17 cellular contexts compared by ENCODE assay signal in genomic region chr12:78121969-78122610, GRCh38.
A peak's percentile ranks its signal among the peaks of the same experiment; 100 is the strongest.
DNase-seq lines count a peak whose midpoint lies in the region; TF ChIP-seq lines count a peak whose summit lies in the region.
"Had no signal": no experiment of that assay in that cellular context is flagged by ENCODE, and none has a peak within 500 bp of the region (broad histone marks: within the 10 kb centered on the region; RNA-seq: fewer than 3 reads in every experiment).

No MANE protein-coding gene starts in this region.

- H2AFZ ChIP-seq in mesenchymal stem cell (ENCODE audit: low read depth, low read length) = no peak overlapping the region

- H3K9me3 ChIP-seq in mesenchymal stem cell (ENCODE audit: control insufficient read depth, low read length) = no peaks in the 10 kb centered on the region
- H3K9me3 ChIP-seq in Peyer's patch = no peaks in the 10 kb centered on the region

- H2BK120ac ChIP-seq in mesenchymal stem cell (ENCODE audit: low read depth, low read length) = no peak overlapping the region

- peaks cover 11% of the 10 kb centered on the region for H3K79me1 ChIP-seq in mesenchymal stem cell (replicated peaks; ENCODE audit: low read length, poor library complexity, severe bottlenecking)

- intact Hi-C loops in activated T-helper 1 cell treated with anti-CD3 and anti-CD28 coated beads, Interleukin-12 subunit alpha, Interleukin-12 subunit beta, Interleukin-2, Interleukin-4 antibody, amounts not matched to agents 30 ng/mL and 10 ng/mL and 1 ng/mL, durations not matched to agents 14 hours and 24 hours and 36 hours (cut with micrococcal nuclease) = no loop called here

- peak overlapping the region; percentile 65 for H3K9ac ChIP-seq in mesenchymal stem cell (ENCODE audit: low read length)

- H3K18ac ChIP-seq in mesenchymal stem cell (ENCODE audit: low read depth in 1 of 2, low read length in 2 of 2) = no peak overlapping the region

- no peaks in the 10 kb centered on the region for H3K27me3 Mint-ChIP-seq in activated T-helper 1 cell treated with anti-CD3 and anti-CD28 coated beads, Interleukin-12 subunit alpha, Interleukin-12 subunit beta, Interleukin-2, Interleukin-4 antibody, amounts not matched to agents 30 ng/mL and 10 ng/mL and 1 ng/mL, durations not matched to agents 14 hours and 24 hours and 36 hours (ENCODE audit: insufficient read depth)
- H3K27me3 Mint-ChIP-seq: activated naive CD8-positive, alpha-beta T cell treated with anti-CD3 and anti-CD28 coated beads, Interleukin-2, amount 10 ng/mL, durations not matched to agents 7 days and 5 days; CD4-positive, alpha-beta T cell had no signal

- no peak overlapping the region for H3K4ac ChIP-seq in mesenchymal stem cell (ENCODE audit: low read depth in 1 of 2, low read length in 2 of 2)

- H3K27me3 ChIP-seq in brain microvascular endothelial cell (replicated peaks) (no peaks in the 10 kb centered on the region), mesenchymal stem cell (ENCODE audit: control insufficient read depth in 1 of 2, insufficient read depth in 1 of 2, low read length in 2 of 2) (no peaks in the 10 kb centered on the region), Peyer's patch (no peaks in the 10 kb centered on the region)
- H3K27me3 ChIP-seq: dorsolateral prefrontal cortex had no signal

- H3K4me1 ChIP-seq in mesenchymal stem cell (ENCODE audit: control insufficient read depth, insufficient read depth, low read depth, low read length) (peaks cover 7% of the 10 kb centered on the region), Peyer's patch (no peaks in the 10 kb centered on the region)

- H3K27ac Mint-ChIP-seq in activated T-helper 1 cell treated with anti-CD3 and anti-CD28 coated beads, Interleukin-12 subunit alpha, Interleukin-12 subunit beta, Interleukin-2, Interleukin-4 antibody, amounts not matched to agents 30 ng/mL and 10 ng/mL and 1 ng/mL, durations not matched to agents 14 hours and 24 hours and 36 hours = no peak overlapping the region
- H3K27ac Mint-ChIP-seq: activated naive CD8-positive, alpha-beta T cell treated with anti-CD3 and anti-CD28 coated beads, Interleukin-2, amount 10 ng/mL, durations not matched to agents 7 days and 5 days; CD4-positive, alpha-beta T cell had no signal

- H3K36me3 ChIP-seq in brain microvascular endothelial cell (replicated peaks) (peaks cover 7% of the 10 kb centered on the region), mesenchymal stem cell (ENCODE audit: control insufficient read depth in 1 of 2, insufficient read depth in 2 of 2, low read depth in 1 of 2, low read length in 2 of 2) (peaks cover 16 to 51% of the 10 kb centered on the region in 2 experiments), Peyer's patch (no peaks in the 10 kb centered on the region)

- no peaks in the 10 kb centered on the region for H3K9me3 Mint-ChIP-seq in activated T-helper 1 cell treated with anti-CD3 and anti-CD28 coated beads, Interleukin-12 subunit alpha, Interleukin-12 subunit beta, Interleukin-2, Interleukin-4 antibody, amounts not matched to agents 30 ng/mL and 10 ng/mL and 1 ng/mL, durations not matched to agents 14 hours and 24 hours and 36 hours
- H3K9me3 Mint-ChIP-seq: activated naive CD8-positive, alpha-beta T cell treated with anti-CD3 and anti-CD28 coated beads, Interleukin-2, amount 10 ng/mL, durations not matched to agents 7 days and 5 days; CD4-positive, alpha-beta T cell had no signal

- no peak overlapping the region for H3K14ac ChIP-seq in mesenchymal stem cell (ENCODE audit: low read length in 2 of 2)

- DNase-seq in ELR (ENCODE audit: low read depth) (peak; percentile 4), NCI-H2227 treated with DMSO at 0.1 percent for 48 hours (lab: John Stamatoyannopoulos, UW) (peak; percentile 77), brain microvascular endothelial cell (peak; percentile 40), mesenchymal stem cell (no peak), A172 (ENCODE audit: low spot score) (no peak), Kasumi-1 (lab: John Stamatoyannopoulos, UW) (no peak), Peyer's patch (no peak)
- no peak for DNase-seq in activated T-helper 1 cell treated with anti-CD3 and anti-CD28 coated beads, Interleukin-12 subunit alpha, Interleukin-12 subunit beta, Interleukin-2, Interleukin-4 antibody, amounts not matched to agents 30 ng/mL and 10 ng/mL and 1 ng/mL, durations not matched to agents 14 hours and 24 hours and 36 hours (ENCODE audit: low spot score)
- DNase-seq: activated naive CD8-positive, alpha-beta T cell treated with anti-CD3 and anti-CD28 coated beads, Interleukin-2, amount 10 ng/mL, durations not matched to agents 7 days and 5 days; CD4-positive, alpha-beta T cell; DMS79; erythroblast; left ventricle myocardium superior; NCI-H2029 treated with DMSO at 0.1 percent for 48 hours; nucleus accumbens; stimulated activated CD4-positive, alpha-beta T cell treated with anti-CD3 and anti-CD28 coated beads, Interleukin-12 subunit alpha, Interleukin-12 subunit beta, amount 100 ng/mL, for 4 hours had no signal

- no peak overlapping the region for H2BK5ac ChIP-seq in mesenchymal stem cell (ENCODE audit: low read depth, low read length, poor library complexity, severe bottlenecking)

- H4K91ac ChIP-seq in mesenchymal stem cell (ENCODE audit: low read length) = no peak overlapping the region

- no peaks in the 10 kb centered on the region for H3K36me3 Mint-ChIP-seq in activated T-helper 1 cell treated with anti-CD3 and anti-CD28 coated beads, Interleukin-12 subunit alpha, Interleukin-12 subunit beta, Interleukin-2, Interleukin-4 antibody, amounts not matched to agents 30 ng/mL and 10 ng/mL and 1 ng/mL, durations not matched to agents 14 hours and 24 hours and 36 hours (ENCODE audit: low read depth)
- H3K36me3 Mint-ChIP-seq: activated naive CD8-positive, alpha-beta T cell treated with anti-CD3 and anti-CD28 coated beads, Interleukin-2, amount 10 ng/mL, durations not matched to agents 7 days and 5 days had no signal

- 92% methylated on average over 14 of the region's 16 CpGs for WGBS in mesenchymal stem cell

- H3K4me3 Mint-ChIP-seq in activated T-helper 1 cell treated with anti-CD3 and anti-CD28 coated beads, Interleukin-12 subunit alpha, Interleukin-12 subunit beta, Interleukin-2, Interleukin-4 antibody, amounts not matched to agents 30 ng/mL and 10 ng/mL and 1 ng/mL, durations not matched to agents 14 hours and 24 hours and 36 hours = no peak overlapping the region
- H3K4me3 Mint-ChIP-seq: activated naive CD8-positive, alpha-beta T cell treated with anti-CD3 and anti-CD28 coated beads, Interleukin-2, amount 10 ng/mL, durations not matched to agents 7 days and 5 days; CD4-positive, alpha-beta T cell had no signal

- H3K4me1 Mint-ChIP-seq in activated T-helper 1 cell treated with anti-CD3 and anti-CD28 coated beads, Interleukin-12 subunit alpha, Interleukin-12 subunit beta, Interleukin-2, Interleukin-4 antibody, amounts not matched to agents 30 ng/mL and 10 ng/mL and 1 ng/mL, durations not matched to agents 14 hours and 24 hours and 36 hours (ENCODE audit: low read depth) = no peaks in the 10 kb centered on the region
- H3K4me1 Mint-ChIP-seq: activated naive CD8-positive, alpha-beta T cell treated with anti-CD3 and anti-CD28 coated beads, Interleukin-2, amount 10 ng/mL, durations not matched to agents 7 days and 5 days had no signal

- TF ChIP-seq POLR2A in Peyer's patch (IDR thresholded peaks at IDR 0.05) = no peak

- no peak overlapping the region for H2BK12ac ChIP-seq in mesenchymal stem cell (ENCODE audit: low read length in 2 of 2)

- H3K27ac ChIP-seq in brain microvascular endothelial cell = no peak overlapping the region
- no peak overlapping the region for H3K27ac ChIP-seq in mesenchymal stem cell (ENCODE audit: low read length, poor library complexity, severe bottlenecking)
- no peak overlapping the region for H3K27ac ChIP-seq in Peyer's patch

- H2AK5ac ChIP-seq in mesenchymal stem cell (ENCODE audit: low read length, severe bottlenecking) = no peak overlapping the region

- H3K4me3 ChIP-seq in brain microvascular endothelial cell (ENCODE audit: low read depth, low read length) (no peak overlapping the region), mesenchymal stem cell (ENCODE audit: insufficient read depth in 1 of 2, low read depth in 1 of 2, low read length in 2 of 2) (no peak overlapping the region), Peyer's patch (no peak overlapping the region)

- H4K8ac ChIP-seq in mesenchymal stem cell (ENCODE audit: low read length) = no peak overlapping the region

- in situ Hi-C loops in brain microvascular endothelial cell (cut with HindIII; ENCODE audit: low pct_ligation_motif_present, low sequenced_read_pairs) = no loop called here

- H3K23ac ChIP-seq in mesenchymal stem cell (ENCODE audit: low read length in 2 of 2) = no peak overlapping the region

- H3K4me2 ChIP-seq in mesenchymal stem cell (ENCODE audit: low read length, poor library complexity, severe bottlenecking) = no peak overlapping the region

- TF ChIP-seq CTCF in brain microvascular endothelial cell (IDR thresholded peaks at IDR 0.05; ENCODE audit: low read depth, low read length, missing control alignments) (no peak), Peyer's patch (IDR thresholded peaks at IDR 0.05) (no peak)

- H2BK15ac ChIP-seq in mesenchymal stem cell (ENCODE audit: low read depth, poor library complexity, severe bottlenecking) = no peak overlapping the region

Comparison
In these comparisons a context has a peak if more than half of its experiments do, and no peak if none do; other contexts are left out.
1. DNase-seq: peak in ELR (single experiment), NCI-H2227 treated with DMSO at 0.1 percent for 48 hours (single experiment) and brain microvascular endothelial cell (single experiment); none in mesenchymal stem cell (single experiment), A172 (single experiment), Kasumi-1 (0 of 2), activated T-helper 1 cell treated with anti-CD3 and anti-CD28 coated beads, Interleukin-12 subunit alpha, Interleukin-12 subunit beta, Interleukin-2, Interleukin-4 antibody, amounts not matched to agents 30 ng/mL and 10 ng/mL and 1 ng/mL, durations not matched to agents 14 hours and 24 hours and 36 hours (single experiment) and Peyer's patch (0 of 3).